In genomic region chr1:145711213-145711651, GRCh38 we compare ENCODE assay signal across 1 cellular context.
TF ChIP-seq lines count a peak whose summit lies in the region.

No MANE protein-coding gene starts in this region.

TF ChIP-seq in HepG2, 621 proteins besides CTCF, POLR2A, EP300 and RAD21 (continued from another document and continues in another):
- TF ChIP-seq, protein P1, sequence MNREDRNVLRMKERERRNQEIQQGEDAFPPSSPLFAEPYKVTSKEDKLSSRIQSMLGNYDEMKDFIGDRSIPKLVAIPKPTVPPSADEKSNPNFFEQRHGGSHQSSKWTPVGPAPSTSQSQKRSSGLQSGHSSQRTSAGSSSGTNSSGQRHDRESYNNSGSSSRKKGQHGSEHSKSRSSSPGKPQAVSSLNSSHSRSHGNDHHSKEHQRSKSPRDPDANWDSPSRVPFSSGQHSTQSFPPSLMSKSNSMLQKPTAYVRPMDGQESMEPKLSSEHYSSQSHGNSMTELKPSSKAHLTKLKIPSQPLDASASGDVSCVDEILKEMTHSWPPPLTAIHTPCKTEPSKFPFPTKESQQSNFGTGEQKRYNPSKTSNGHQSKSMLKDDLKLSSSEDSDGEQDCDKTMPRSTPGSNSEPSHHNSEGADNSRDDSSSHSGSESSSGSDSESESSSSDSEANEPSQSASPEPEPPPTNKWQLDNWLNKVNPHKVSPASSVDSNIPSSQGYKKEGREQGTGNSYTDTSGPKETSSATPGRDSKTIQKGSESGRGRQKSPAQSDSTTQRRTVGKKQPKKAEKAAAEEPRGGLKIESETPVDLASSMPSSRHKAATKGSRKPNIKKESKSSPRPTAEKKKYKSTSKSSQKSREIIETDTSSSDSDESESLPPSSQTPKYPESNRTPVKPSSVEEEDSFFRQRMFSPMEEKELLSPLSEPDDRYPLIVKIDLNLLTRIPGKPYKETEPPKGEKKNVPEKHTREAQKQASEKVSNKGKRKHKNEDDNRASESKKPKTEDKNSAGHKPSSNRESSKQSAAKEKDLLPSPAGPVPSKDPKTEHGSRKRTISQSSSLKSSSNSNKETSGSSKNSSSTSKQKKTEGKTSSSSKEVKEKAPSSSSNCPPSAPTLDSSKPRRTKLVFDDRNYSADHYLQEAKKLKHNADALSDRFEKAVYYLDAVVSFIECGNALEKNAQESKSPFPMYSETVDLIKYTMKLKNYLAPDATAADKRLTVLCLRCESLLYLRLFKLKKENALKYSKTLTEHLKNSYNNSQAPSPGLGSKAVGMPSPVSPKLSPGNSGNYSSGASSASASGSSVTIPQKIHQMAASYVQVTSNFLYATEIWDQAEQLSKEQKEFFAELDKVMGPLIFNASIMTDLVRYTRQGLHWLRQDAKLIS (CRISPR knock-in tag; IDR thresholded peaks at IDR 0.05) = no peak
- TF ChIP-seq RCOR2 (CRISPR knock-in tag; IDR thresholded peaks at IDR 0.05) (no peak), RBAK (CRISPR knock-in tag; IDR thresholded peaks at IDR 0.05) (no peak), ZKSCAN8 (CRISPR knock-in tag; IDR thresholded peaks at IDR 0.05; ENCODE audit: borderline replicate concordance) (peak; percentile 49; the same call in 1 of the 2 replicates), HOXA3 (CRISPR knock-in tag; IDR thresholded peaks at IDR 0.05) (peak; percentile 49; the same call in 1 of the 2 replicates), U2AF1 (optimal IDR thresholded peaks at IDR 0.05; ENCODE audit: low read depth, low read length) (no peak), GATAD2A (CRISPR knock-in tag; IDR thresholded peaks at IDR 0.05) (peak; percentile 89), AHDC1 (CRISPR knock-in tag; IDR thresholded peaks at IDR 0.05; ENCODE audit: borderline replicate concordance) (peak; percentile 91), ZNF264 (CRISPR knock-in tag; IDR thresholded peaks at IDR 0.05) (no peak), ADNP (CRISPR knock-in tag; IDR thresholded peaks at IDR 0.05) (no peak), ZNF367 (CRISPR knock-in tag; IDR thresholded peaks at IDR 0.05; ENCODE audit: borderline replicate concordance) (no peak), NCOA2 (CRISPR knock-in tag; IDR thresholded peaks at IDR 0.05) (peak; percentile 62; the same call in 1 of the 2 replicates), THAP9 (CRISPR knock-in tag; IDR thresholded peaks at IDR 0.05; ENCODE audit: borderline replicate concordance) (no peak), RFXAP (CRISPR knock-in tag; IDR thresholded peaks at IDR 0.05; ENCODE audit: borderline replicate concordance) (0 out of 2 replicates have a peak, but pooled peaks have one; percentile 43), TCF12 (IDR thresholded peaks at IDR 0.05) (no peak), TCF12 (CRISPR knock-in tag; IDR thresholded peaks at IDR 0.05) (no peak), ZKSCAN1 (IDR thresholded peaks at IDR 0.05; ENCODE audit: low read length) (0 out of 2 replicates have a peak, but pooled peaks have one; percentile 55), ZNF747 (CRISPR knock-in tag; IDR thresholded peaks at IDR 0.05; ENCODE audit: borderline replicate concordance) (no peak), NCOA1 (CRISPR knock-in tag; IDR thresholded peaks at IDR 0.05) (0 out of 2 replicates have a peak, but pooled peaks have one; percentile 15), SALL1 (CRISPR knock-in tag; IDR thresholded peaks at IDR 0.05) (peak; percentile 92), ZBTB7B (CRISPR knock-in tag; IDR thresholded peaks at IDR 0.05) (no peak; the same call in 1 of the 2 replicates), LCORL (IDR thresholded peaks at IDR 0.05) (no peak), LCORL (CRISPR knock-in tag; IDR thresholded peaks at IDR 0.05) (peak; percentile 59; the same call in 1 of the 2 replicates), USF2 (IDR thresholded peaks at IDR 0.05; ENCODE audit: low read depth, low read length) (no peak), USF2 (CRISPR knock-in tag; IDR thresholded peaks at IDR 0.05; ENCODE audit: borderline replicate concordance) (0 out of 2 replicates have a peak, but pooled peaks have one; percentile 21), IRX3 (CRISPR knock-in tag; IDR thresholded peaks at IDR 0.05; ENCODE audit: borderline replicate concordance, low read depth) (no peak), ETV6 (CRISPR knock-in tag; conservative IDR thresholded peaks at IDR 0.05) (no peak), CHCHD3 (CRISPR knock-in tag; IDR thresholded peaks at IDR 0.05) (no peak), ARNT2 (CRISPR knock-in tag; IDR thresholded peaks at IDR 0.05; ENCODE audit: low read depth) (no peak), SMARCC2 (IDR thresholded peaks at IDR 0.05) (no peak), HNF4G (IDR thresholded peaks at IDR 0.05; ENCODE audit: borderline replicate concordance, low read depth, low read length) (peak; percentile 68), HNF4G (CRISPR knock-in tag; IDR thresholded peaks at IDR 0.05; ENCODE audit: borderline replicate concordance, low read depth) (0 out of 2 replicates have a peak, but pooled peaks have one; percentile 25), ZFP1 (CRISPR knock-in tag; IDR thresholded peaks at IDR 0.05) (no peak), ZNF350 (CRISPR knock-in tag; IDR thresholded peaks at IDR 0.05; ENCODE audit: borderline replicate concordance, low read depth) (peak; percentile 5; the same call in 1 of the 2 replicates), ZFAT (CRISPR knock-in tag; conservative IDR thresholded peaks at IDR 0.05) (no peak), CREM (IDR thresholded peaks at IDR 0.05) (peak; percentile 51), CREM (CRISPR knock-in tag; IDR thresholded peaks at IDR 0.05) (no peak), ZMYM3 (CRISPR knock-in tag; IDR thresholded peaks at IDR 0.05) (peak; percentile 51; the same call in 1 of the 2 replicates), SIX1 (CRISPR knock-in tag; IDR thresholded peaks at IDR 0.05; ENCODE audit: borderline replicate concordance) (0 out of 2 replicates have a peak, but pooled peaks have one; percentile 11), DMTF1 (CRISPR knock-in tag; IDR thresholded peaks at IDR 0.05) (no peak), SNAI1 (CRISPR knock-in tag; IDR thresholded peaks at IDR 0.05; ENCODE audit: borderline replicate concordance) (no peak), HDAC1 (CRISPR knock-in tag; IDR thresholded peaks at IDR 0.05) (peak; percentile 56), ZNF546 (CRISPR knock-in tag; conservative IDR thresholded peaks at IDR 0.05) (no peak)
- TF ChIP-seq, protein P2, sequence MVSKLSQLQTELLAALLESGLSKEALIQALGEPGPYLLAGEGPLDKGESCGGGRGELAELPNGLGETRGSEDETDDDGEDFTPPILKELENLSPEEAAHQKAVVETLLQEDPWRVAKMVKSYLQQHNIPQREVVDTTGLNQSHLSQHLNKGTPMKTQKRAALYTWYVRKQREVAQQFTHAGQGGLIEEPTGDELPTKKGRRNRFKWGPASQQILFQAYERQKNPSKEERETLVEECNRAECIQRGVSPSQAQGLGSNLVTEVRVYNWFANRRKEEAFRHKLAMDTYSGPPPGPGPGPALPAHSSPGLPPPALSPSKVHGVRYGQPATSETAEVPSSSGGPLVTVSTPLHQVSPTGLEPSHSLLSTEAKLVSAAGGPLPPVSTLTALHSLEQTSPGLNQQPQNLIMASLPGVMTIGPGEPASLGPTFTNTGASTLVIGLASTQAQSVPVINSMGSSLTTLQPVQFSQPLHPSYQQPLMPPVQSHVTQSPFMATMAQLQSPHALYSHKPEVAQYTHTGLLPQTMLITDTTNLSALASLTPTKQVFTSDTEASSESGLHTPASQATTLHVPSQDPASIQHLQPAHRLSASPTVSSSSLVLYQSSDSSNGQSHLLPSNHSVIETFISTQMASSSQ (IDR thresholded peaks at IDR 0.05; ENCODE audit: low read depth) = peak; percentile 63; the same call in 1 of the 2 replicates
- TF ChIP-seq, protein P2 (CRISPR knock-in tag; IDR thresholded peaks at IDR 0.05; ENCODE audit: borderline replicate concordance) = peak; percentile 81; the same call in 1 of the 2 replicates
